1 cellular context compared by ENCODE assay signal in genomic region chr2:205755923-205756322, GRCh38.
TF ChIP-seq lines count a peak whose summit lies in the region.

No MANE protein-coding gene starts in this region.

TF ChIP-seq in IMR-90, 13 proteins besides CTCF, POLR2A, EP300 and RAD21:
- TF ChIP-seq USF2 (IDR thresholded peaks at IDR 0.05; ENCODE audit: low read depth, low read length) (no peak), MAFK (IDR thresholded peaks at IDR 0.05; ENCODE audit: low read depth, low read length) (no peak), FOS (IDR thresholded peaks at IDR 0.05; ENCODE audit: low read depth, low read length) (no peak), ELK1 (IDR thresholded peaks at IDR 0.05; ENCODE audit: borderline replicate concordance, low read depth, low read length) (no peak), SMC3 (IDR thresholded peaks at IDR 0.05; ENCODE audit: low read depth, low read length) (no peak), NFE2L2 (IDR thresholded peaks at IDR 0.05; ENCODE audit: low read depth, low read length) (no peak), CEBPB (IDR thresholded peaks at IDR 0.05; ENCODE audit: low read depth, low read length) (no peak), BHLHE40 (IDR thresholded peaks at IDR 0.05; ENCODE audit: low read depth, low read length) (no peak), MXI1 (IDR thresholded peaks at IDR 0.05; ENCODE audit: borderline replicate concordance, low read depth, low read length) (no peak), RCOR1 (IDR thresholded peaks at IDR 0.05; ENCODE audit: insufficient replicate concordance, low read length) (no peak), RFX5 (IDR thresholded peaks at IDR 0.05; ENCODE audit: low read depth, low read length) (no peak), MAZ (IDR thresholded peaks at IDR 0.05; ENCODE audit: borderline replicate concordance, low read depth, low read length) (no peak), CHD1 (IDR thresholded peaks at IDR 0.05; ENCODE audit: low read depth, low read length) (no peak)
